In the genomic region with DNA sequence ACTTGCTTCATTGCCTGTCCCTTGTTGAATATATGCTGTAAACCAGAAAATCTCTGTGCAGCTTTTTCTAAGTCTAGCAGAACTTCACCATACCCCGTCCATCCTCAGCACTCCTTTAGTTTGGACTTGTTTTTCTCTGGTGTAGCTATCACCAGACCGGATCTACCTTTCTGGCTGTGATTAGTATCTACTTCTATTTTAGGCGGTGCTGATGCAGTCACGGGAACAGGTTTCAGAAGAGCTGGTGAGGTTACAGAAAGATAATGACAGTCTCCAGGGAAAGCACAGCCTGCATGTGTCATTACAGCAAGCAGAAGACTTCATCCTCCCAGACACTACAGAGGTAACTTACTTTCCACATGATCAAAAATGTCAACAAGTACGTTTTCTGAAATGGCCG, we compare ENCODE assay signal across 20 cellular contexts. TPM values are rescaled to one million over a fixed set of nuclear protein-coding genes. Genes with fewer than 3 reads are reported as not detected.
DNase-seq lines count a peak whose midpoint lies in the region; ATAC-seq, FAIRE-seq and TF ChIP-seq lines count a peak whose summit lies in the region.
"Had no signal": no experiment of that assay in that cellular context is flagged by ENCODE, and none has a peak within 500 bp of the region (broad histone marks: within the 10 kb centered on the region; RNA-seq: fewer than 3 reads in every experiment).

No MANE protein-coding gene starts in this region.

- DNase-seq in GM10248 (ENCODE audit: extremely low spot score) (peak; percentile 22), GM18507 (ENCODE audit: extremely low spot score, insufficient read length, low read depth) (peak; percentile 28), NCI-H2227 (lab: John Stamatoyannopoulos, UW; ENCODE audit: unreplicated experiment) (peak; percentile 39), neural crest cell (ENCODE audit: low read depth, low spot score) (no peak), CD14-positive monocyte (ENCODE audit: low spot score) (no peak)
- no peak for DNase-seq in activated CD4-positive, alpha-beta memory T cell treated with anti-CD3 and anti-CD28 coated beads, Interleukin-2, amount 10 ng/mL, durations not matched to agents 7 days and 5 days
- DNase-seq: activated gamma-delta T cell; BE2C; DMS 273 treated with DMSO at 0.1 percent for 48 hours; left ventricle myocardium inferior; NCI-H1694 treated with DMSO at 0.1 percent for 48 hours; NCI-H69; ovary; small intestine; stimulated activated CD4-positive, alpha-beta T cell treated with anti-CD3 and anti-CD28 coated beads, Interleukin-4, amount 100 ng/mL, for 4 hours; SW 1271 had no signal

- H3K9me3 Mint-ChIP-seq in neural crest cell = no peaks in the 10 kb centered on the region
- no peaks in the 10 kb centered on the region for H3K9me3 Mint-ChIP-seq in activated CD4-positive, alpha-beta memory T cell treated with anti-CD3 and anti-CD28 coated beads, Interleukin-2, amount 10 ng/mL, durations not matched to agents 7 days and 5 days
- no peaks in the 10 kb centered on the region for H3K9me3 Mint-ChIP-seq in CD14-positive monocyte

- ATAC-seq in HG03045 (IDR thresholded peaks at IDR 0.05; ENCODE audit: unreplicated experiment) = no peak

- H3K4me3 Mint-ChIP-seq in neural crest cell = no peak overlapping the region
- H3K4me3 Mint-ChIP-seq in activated CD4-positive, alpha-beta memory T cell treated with anti-CD3 and anti-CD28 coated beads, Interleukin-2, amount 10 ng/mL, durations not matched to agents 7 days and 5 days = no peak overlapping the region
- no peak overlapping the region for H3K4me3 Mint-ChIP-seq in CD14-positive monocyte

- H3K27ac Mint-ChIP-seq in neural crest cell (ENCODE audit: unreplicated experiment) (peak overlapping the region; percentile 17), CD14-positive monocyte (peak overlapping the region in 1 of 7 donors; percentile 67)
- no peak overlapping the region for H3K27ac Mint-ChIP-seq in activated CD4-positive, alpha-beta memory T cell treated with anti-CD3 and anti-CD28 coated beads, Interleukin-2, amount 10 ng/mL, durations not matched to agents 7 days and 5 days

- intact Hi-C loops in CD14-positive monocyte (cut with micrococcal nuclease) = no loop called here

- H3K4me1 Mint-ChIP-seq in neural crest cell = no peaks in the 10 kb centered on the region
- peaks cover 2% of the 10 kb centered on the region for H3K4me1 Mint-ChIP-seq in activated CD4-positive, alpha-beta memory T cell treated with anti-CD3 and anti-CD28 coated beads, Interleukin-2, amount 10 ng/mL, durations not matched to agents 7 days and 5 days
- no peaks in the 10 kb centered on the region for H3K4me1 Mint-ChIP-seq in CD14-positive monocyte

- FAIRE-seq in GM18507 (lab: Jason Lieb, UNC) = peak; percentile 64
- FAIRE-seq: endothelial cell of umbilical vein, H54, RCC 7860, small intestine had no signal

- TF ChIP-seq CTCF in GM10248 (IDR thresholded peaks at IDR 0.05; ENCODE audit: control extremely low read depth, extremely low read depth, low read depth, missing control alignments) (no peak), neural crest cell (conservative IDR thresholded peaks at IDR 0.05) (no peak), CD14-positive monocyte (IDR thresholded peaks at IDR 0.05) (no peak)

- peaks cover 27% of the 10 kb centered on the region for H3K36me3 Mint-ChIP-seq in neural crest cell (ENCODE audit: low read depth)
- peaks cover 45% of the 10 kb centered on the region for H3K36me3 Mint-ChIP-seq in activated CD4-positive, alpha-beta memory T cell treated with anti-CD3 and anti-CD28 coated beads, Interleukin-2, amount 10 ng/mL, durations not matched to agents 7 days and 5 days (ENCODE audit: low read depth)
- peaks cover 70 to 87% of the 10 kb centered on the region in 2 donors for H3K36me3 Mint-ChIP-seq in CD14-positive monocyte

- POLR2A ChIA-PET in GM10248 (lab: Yijun Ruan, JAX) = interaction anchor here (1.0 kb wide), 1 partner anchor 66 kb away, joined by 3 read pairs; a partner anchor contains a TSS
- POLR2A ChIA-PET in activated CD4-positive, alpha-beta memory T cell treated with anti-CD3 and anti-CD28 coated beads, Interleukin-2, amount 10 ng/mL, durations not matched to agents 7 days and 5 days (lab: Charles Lee) = interaction anchor here (1.1 kb wide), 1 partner anchor 17 kb away, joined by 3 read pairs; no protein-coding TSS in a partner anchor

- H3K27me3 Mint-ChIP-seq in neural crest cell (ENCODE audit: low read depth) = no peaks in the 10 kb centered on the region
- H3K27me3 Mint-ChIP-seq in activated CD4-positive, alpha-beta memory T cell treated with anti-CD3 and anti-CD28 coated beads, Interleukin-2, amount 10 ng/mL, durations not matched to agents 7 days and 5 days = no peaks in the 10 kb centered on the region
- no peaks in the 10 kb centered on the region for H3K27me3 Mint-ChIP-seq in CD14-positive monocyte (ENCODE audit: low read depth in 3 of 3)

- CTCF ChIA-PET in GM10248 (lab: Yijun Ruan, JAX) = interaction anchor here (1.5 to 2.1 kb wide), 3 partner anchors 12 to 30 kb away, joined by 3 to 8 read pairs (median 7); no protein-coding TSS in a partner anchor
- CTCF ChIA-PET in activated CD4-positive, alpha-beta memory T cell treated with anti-CD3 and anti-CD28 coated beads, Interleukin-2, amount 10 ng/mL, durations not matched to agents 7 days and 5 days (lab: Charles Lee) = no interaction called here

RNA-seq across cellular contexts. Expression of a gene that starts 46.4 kb away (rescaled TPM):
- 91.2 and 102 TPM in 2 replicates for total RNA-seq in neural crest cell
- 10 to 100 TPM; 80.6 to 85.9 TPM for total RNA-seq in activated CD4-positive, alpha-beta memory T cell treated with anti-CD3 and anti-CD28 coated beads, Interleukin-2, amount 10 ng/mL, durations not matched to agents 7 days and 5 days
- 10 to 100 TPM; 36.1 to 45.7 TPM for polyA plus RNA-seq in CD14-positive monocyte

RNA-seq across cellular contexts. Expression of a gene that starts 46.9 kb away (rescaled TPM):
- 99.8 and 103 TPM in 2 replicates for total RNA-seq in neural crest cell
- 10 to 100 TPM; 49.5 to 52.2 TPM for total RNA-seq in activated CD4-positive, alpha-beta memory T cell treated with anti-CD3 and anti-CD28 coated beads, Interleukin-2, amount 10 ng/mL, durations not matched to agents 7 days and 5 days
- polyA plus RNA-seq in CD14-positive monocyte = 10 to 100 TPM; 18.9 to 20.5 TPM

Comparison
In these comparisons a context has a peak if more than half of its experiments do, and no peak if none do; other contexts are left out.
1. DNase-seq: peak in GM10248 (single experiment), GM18507 (single experiment) and NCI-H2227 (single experiment); none in neural crest cell (single experiment), activated CD4-positive, alpha-beta memory T cell treated with anti-CD3 and anti-CD28 coated beads, Interleukin-2, amount 10 ng/mL, durations not matched to agents 7 days and 5 days (single experiment) and CD14-positive monocyte (single experiment).